Comparison of ENCODE assay signal across 1 cellular context in genomic region chr16:84176192-84177053, GRCh38.
TF ChIP-seq lines count a peak whose summit lies in the region.

No MANE protein-coding gene starts in this region.

TF ChIP-seq in HepG2, 621 proteins besides CTCF, POLR2A, EP300 and RAD21 (continued from another document and continues in another):
- TF ChIP-seq HNF4G (IDR thresholded peaks at IDR 0.05; ENCODE audit: borderline replicate concordance, low read depth, low read length) (no peak), HNF4G (CRISPR knock-in tag; IDR thresholded peaks at IDR 0.05; ENCODE audit: borderline replicate concordance, low read depth) (0 out of 2 replicates have a peak, but pooled peaks have one; percentile 15), TGIF2 (CRISPR knock-in tag; IDR thresholded peaks at IDR 0.05) (no peak), MXI1 (IDR thresholded peaks at IDR 0.05; ENCODE audit: borderline replicate concordance, low read depth, low read length) (no peak), HOXA7 (CRISPR knock-in tag; IDR thresholded peaks at IDR 0.05) (no peak), RBM22 (optimal IDR thresholded peaks at IDR 0.05; ENCODE audit: low read length) (peak; percentile 31), TRAFD1 (CRISPR knock-in tag; IDR thresholded peaks at IDR 0.05; ENCODE audit: borderline replicate concordance) (no peak), ZNF550 (CRISPR knock-in tag; IDR thresholded peaks at IDR 0.05; ENCODE audit: borderline replicate concordance) (no peak), ZNF557 (CRISPR knock-in tag; IDR thresholded peaks at IDR 0.05) (0 out of 2 replicates have a peak, but pooled peaks have one; percentile 19), RARA (CRISPR knock-in tag; IDR thresholded peaks at IDR 0.05) (peak; percentile 56; the same call in 1 of the 2 replicates), SMAD1 (CRISPR knock-in tag; IDR thresholded peaks at IDR 0.05; ENCODE audit: borderline replicate concordance, low read depth) (no peak), PCBP1 (IDR thresholded peaks at IDR 0.05; ENCODE audit: borderline replicate concordance, low read depth, low read length) (0 out of 2 replicates have a peak, but pooled peaks have one; percentile 31), THAP7 (CRISPR knock-in tag; IDR thresholded peaks at IDR 0.05) (peak; percentile 95), KLF6 (CRISPR knock-in tag; IDR thresholded peaks at IDR 0.05) (no peak), NFE2 (CRISPR knock-in tag; IDR thresholded peaks at IDR 0.05) (peak; percentile 11; the same call in 1 of the 2 replicates), MAFG (CRISPR knock-in tag; IDR thresholded peaks at IDR 0.05) (0 out of 2 replicates have a peak, but pooled peaks have one; percentile 35), SALL1 (CRISPR knock-in tag; IDR thresholded peaks at IDR 0.05) (no peak), POLR2G (IDR thresholded peaks at IDR 0.05; ENCODE audit: low read depth, low read length) (peak; percentile 37; the same call in 1 of the 2 replicates), SNAPC5 (CRISPR knock-in tag; IDR thresholded peaks at IDR 0.05; ENCODE audit: borderline replicate concordance) (no peak), ZNF639 (CRISPR knock-in tag; conservative IDR thresholded peaks at IDR 0.05) (0 out of 2 replicates have a peak, but pooled peaks have one; percentile 38), RXRB (CRISPR knock-in tag; IDR thresholded peaks at IDR 0.05; ENCODE audit: borderline replicate concordance) (0 out of 2 replicates have a peak, but pooled peaks have one; percentile 5), ZNF782 (CRISPR knock-in tag; IDR thresholded peaks at IDR 0.05; ENCODE audit: borderline replicate concordance) (no peak), FOXO1 (CRISPR knock-in tag; IDR thresholded peaks at IDR 0.05) (no peak), SP4 (CRISPR knock-in tag; IDR thresholded peaks at IDR 0.05) (0 out of 2 replicates have a peak, but pooled peaks have one; percentile 25), HNRNPL (IDR thresholded peaks at IDR 0.05; ENCODE audit: low read depth, low read length) (0 out of 2 replicates have a peak, but pooled peaks have one; percentile 54), ZNF598 (CRISPR knock-in tag; IDR thresholded peaks at IDR 0.05; ENCODE audit: borderline replicate concordance) (no peak), ZNF629 (CRISPR knock-in tag; conservative IDR thresholded peaks at IDR 0.05) (no peak), ZNF496 (CRISPR knock-in tag; IDR thresholded peaks at IDR 0.05; ENCODE audit: insufficient replicate concordance) (no peak), PPARG (CRISPR knock-in tag; conservative IDR thresholded peaks at IDR 0.05) (no peak), ZNF788 (CRISPR knock-in tag; IDR thresholded peaks at IDR 0.05; ENCODE audit: borderline replicate concordance) (0 out of 2 replicates have a peak, but pooled peaks have one; percentile 3), UBTF (CRISPR knock-in tag; IDR thresholded peaks at IDR 0.05) (peak; percentile 24; the same call in 1 of the 2 replicates), PRDM15 (CRISPR knock-in tag; IDR thresholded peaks at IDR 0.05) (no peak), PBX3 (CRISPR knock-in tag; IDR thresholded peaks at IDR 0.05; ENCODE audit: borderline replicate concordance) (no peak), SMAD3 (CRISPR knock-in tag; IDR thresholded peaks at IDR 0.05) (0 out of 2 replicates have a peak, but pooled peaks have one; percentile 48), HOXD1 (CRISPR knock-in tag; IDR thresholded peaks at IDR 0.05) (0 out of 2 replicates have a peak, but pooled peaks have one; percentile 13), TCF7L2 (IDR thresholded peaks at IDR 0.05; ENCODE audit: low read depth, low read length) (no peak), ZNF207 (IDR thresholded peaks at IDR 0.05; ENCODE audit: borderline replicate concordance) (no peak), ZBTB49 (CRISPR knock-in tag; IDR thresholded peaks at IDR 0.05; ENCODE audit: borderline replicate concordance) (no peak), HMGXB4 (CRISPR knock-in tag; IDR thresholded peaks at IDR 0.05; ENCODE audit: borderline replicate concordance in 1 of 2, low read depth in 1 of 2) (0 out of 4 replicates have a peak, but pooled peaks have one; percentile 2 to 16), MBNL3 (CRISPR knock-in tag; conservative IDR thresholded peaks at IDR 0.05) (no peak), ATF6 (CRISPR knock-in tag; conservative IDR thresholded peaks at IDR 0.05) (no peak), AGO2 (optimal IDR thresholded peaks at IDR 0.05; ENCODE audit: low read depth, low read length) (peak; percentile 91), NFYC (CRISPR knock-in tag; IDR thresholded peaks at IDR 0.05) (0 out of 2 replicates have a peak, but pooled peaks have one; percentile 6), RXRA (CRISPR knock-in tag; IDR thresholded peaks at IDR 0.05) (peak; percentile 11; the same call in 1 of the 2 replicates)
